10 cellular contexts compared by ENCODE assay signal in genomic region chr22:25939384-25939783, GRCh38.
"Had no signal": no experiment of that assay in that cellular context is flagged by ENCODE, and none has a peak within 500 bp of the region (broad histone marks: within the 10 kb centered on the region; RNA-seq: fewer than 3 reads in every experiment).

No MANE protein-coding gene starts in this region.

- H3K36me3 ChIP-seq: HAP-1 had no signal

- H3K9ac ChIP-seq: GM23248 had no signal

- DNase-seq: GM23248, GOT3, H7, HFFc6, KG1 had no signal

- H2AFZ ChIP-seq: GM23248 had no signal

- ATAC-seq: HCT116, HepG2 had no signal

- H3K4me3 Mint-ChIP-seq: HFFc6, IgD-negative memory B cell had no signal

- H3K36me3 Mint-ChIP-seq: IgD-negative memory B cell had no signal

- H3K9me3 ChIP-seq: HAP-1 had no signal

- H3K27ac ChIP-seq: GM23248, HL-60 had no signal

- H3K4me3 ChIP-seq: GM23248, HAP-1 had no signal

- H3K4me1 Mint-ChIP-seq: IgD-negative memory B cell had no signal

- H3K4me1 ChIP-seq: HAP-1 had no signal

- H3K27ac Mint-ChIP-seq: HFFc6, IgD-negative memory B cell had no signal
